26 cellular contexts compared by ENCODE assay signal in genomic region chr10:131072651-131073468, GRCh38.
DNase-seq lines count a peak whose midpoint lies in the region; ATAC-seq, FAIRE-seq and TF ChIP-seq lines count a peak whose summit lies in the region.
"Had no signal": no experiment of that assay in that cellular context is flagged by ENCODE, and none has a peak within 500 bp of the region (broad histone marks: within the 10 kb centered on the region; RNA-seq: fewer than 3 reads in every experiment).

No MANE protein-coding gene starts in this region.

- no peaks in the 10 kb centered on the region for H3K27me3 ChIP-seq in BLaER1 treated with 17β-estradiol and CSF1 and Interleukin-3, amounts not matched to agents 10 nM and 100 nM
- no peaks in the 10 kb centered on the region for H3K27me3 ChIP-seq in H1 (replicated peaks in 1 of 4; ENCODE audit: control insufficient read depth in 3 of 4, extremely low read depth in 1 of 4, insufficient read depth in 3 of 4, low read length in 3 of 4)
- no peaks in the 10 kb centered on the region for H3K27me3 ChIP-seq in trophoblast cell (ENCODE audit: insufficient read depth, low read length)
- H3K27me3 ChIP-seq: SJSA1 had no signal

- no peak for TF ChIP-seq EP300 in H1 (IDR thresholded peaks at IDR 0.05; ENCODE audit: borderline replicate concordance in 1 of 2, low read depth in 2 of 2, low read length in 2 of 2)

- no peak overlapping the region for H4K12ac ChIP-seq in trophoblast cell (ENCODE audit: low read depth, low read length)

- H2AK5ac ChIP-seq in H1 (ENCODE audit: low read depth, low read length) (peak overlapping the region; percentile 83; the same call in 1 of the 2 replicates), trophoblast cell (ENCODE audit: low read length) (no peak overlapping the region)

- H3K79me2 ChIP-seq in H1 (ENCODE audit: control insufficient read depth in 1 of 2, insufficient read depth in 2 of 2, low read length in 2 of 2) (no peaks in the 10 kb centered on the region), trophoblast cell (ENCODE audit: control insufficient read depth, insufficient read depth, low read length, poor library complexity) (no peaks in the 10 kb centered on the region)

- TF ChIP-seq CTCF in HEK293 (tag by site-specific recombination; IDR thresholded peaks at IDR 0.05) (no peak), H1 (IDR thresholded peaks at IDR 0.05; ENCODE audit: control extremely low read depth in 1 of 3, insufficient read depth in 1 of 3, low read depth in 1 of 3, low read length in 3 of 3) (no peak)

- no peak for FAIRE-seq in H1 (lab: Jason Lieb, UNC)
- FAIRE-seq: GM12892, GM19239, K562 had no signal

- H3K4me1 ChIP-seq in BLaER1 treated with 17β-estradiol and CSF1 and Interleukin-3, amounts not matched to agents 10 nM and 100 nM, result peaks cover 0 to 16% (median 9%) of the 10 kb centered on the region in 10 experiments; a peak in 11 of 20 replicates
- H3K4me1 ChIP-seq in HEK293 (ENCODE audit: control insufficient read depth, insufficient read depth, low read length), result no peaks in the 10 kb centered on the region
- H3K4me1 ChIP-seq in H1 (replicated peaks in 1 of 4; ENCODE audit: control insufficient read depth in 3 of 4, insufficient read depth in 4 of 4, low read length in 3 of 4), result peaks cover 0 to 7% (median 4%) of the 10 kb centered on the region in 4 experiments; a peak in 4 of 7 replicates
- H3K4me1 ChIP-seq in trophoblast cell (ENCODE audit: control insufficient read depth in 1 of 2, insufficient read depth in 2 of 2, low read length in 2 of 2), result peaks cover 7 to 13% of the 10 kb centered on the region in 2 experiments
- H3K4me1 ChIP-seq: SJSA1 had no signal

- H4K91ac ChIP-seq in H1 (replicated peaks; ENCODE audit: insufficient read length, low read length), result peak overlapping the region; percentile 42
- no peak overlapping the region for H4K91ac ChIP-seq in trophoblast cell (ENCODE audit: low read depth, low read length)

- DNase-seq in H1 (ENCODE audit: low read depth in 1 of 2, low spot score in 2 of 2), result no peak
- DNase-seq in trophoblast cell, result no peak
- DNase-seq in NCI-H2029 treated with DMSO at 0.1 percent for 48 hours (lab: John Stamatoyannopoulos, UW), result no peak
- no peak for DNase-seq in hepatic stellate cell (ENCODE audit: low spot score)
- DNase-seq: Calu3; DMS153; DND-41; H9; Kasumi-1; NCI-H1092 treated with DMSO at 0.1 percent for 48 hours; NCI-H1436; NCI-H187; NCI-H446; NCI-H526; NCI-H82; NK-92 treated with Interleukin-12 subunit alpha and Interleukin-12 subunit beta, amount 100 ng/mL, for 24 hours; PC-9; Right ventricle myocardium superior; T-cell had no signal

- no peaks in the 10 kb centered on the region for H3K36me3 ChIP-seq in BLaER1 treated with 17β-estradiol and CSF1 and Interleukin-3, amounts not matched to agents 10 nM and 100 nM
- H3K36me3 ChIP-seq in HEK293 (ENCODE audit: control insufficient read depth in 2 of 2, insufficient read depth in 1 of 2, low read length in 2 of 2) (no peaks in the 10 kb centered on the region), H1 (ENCODE audit: control insufficient read depth in 2 of 4, insufficient read depth in 4 of 4, low read length in 3 of 4) (no peaks in the 10 kb centered on the region; a peak in 1 of 8 replicates), trophoblast cell (ENCODE audit: control insufficient read depth in 1 of 2, insufficient read depth in 2 of 2, low read length in 2 of 2) (no peaks in the 10 kb centered on the region)
- H3K36me3 ChIP-seq: SJSA1 had no signal

- peaks cover 5% of the 10 kb centered on the region; the same call in 1 of the 2 replicates for H3K79me1 ChIP-seq in H1 (ENCODE audit: low read depth, low read length)
- H3K79me1 ChIP-seq in trophoblast cell (ENCODE audit: low read length), result peaks cover 2% of the 10 kb centered on the region

- H3K9ac ChIP-seq in BLaER1 treated with 17β-estradiol and CSF1 and Interleukin-3, amounts not matched to agents 10 nM and 100 nM, result no peak overlapping the region; a peak in 1 of 22 replicates
- H3K9ac ChIP-seq in H1 (replicated peaks in 1 of 4; ENCODE audit: extremely low read depth in 1 of 4, low read depth in 3 of 4, low read length in 3 of 4) (no peak overlapping the region), trophoblast cell (ENCODE audit: low read length) (no peak overlapping the region)

- H2BK120ac ChIP-seq in H1 (replicated peaks; ENCODE audit: low read depth, low read length), result peak overlapping the region; percentile 61
- H2BK120ac ChIP-seq in trophoblast cell (ENCODE audit: insufficient read depth, low read length, poor library complexity), result no peak overlapping the region

- 0 out of 22 replicates have a peak, but pooled peaks cover 0 to 16% (median 0%) of the 10 kb centered on the region in 11 experiments for H4K20me1 ChIP-seq in BLaER1 treated with 17β-estradiol and CSF1 and Interleukin-3, amounts not matched to agents 10 nM and 100 nM
- peaks cover 0 to 4% of the 10 kb centered on the region in 2 experiments for H4K20me1 ChIP-seq in H1 (replicated peaks in 1 of 2; ENCODE audit: control insufficient read depth in 1 of 2, insufficient read depth in 2 of 2, low read length in 2 of 2)

- H3K23ac ChIP-seq in H1 (ENCODE audit: insufficient read length) (no peak overlapping the region), trophoblast cell (ENCODE audit: low read length) (peak overlapping the region; percentile 12)

- no peak overlapping the region for H3K4me3 ChIP-seq in BLaER1 treated with 17β-estradiol and CSF1 and Interleukin-3, amounts not matched to agents 10 nM and 100 nM
- H3K4me3 ChIP-seq in HEK293 (ENCODE audit: low read depth, low read length), result no peak overlapping the region
- H3K4me3 ChIP-seq in H1 (ENCODE audit: extremely low read depth in 1 of 4, insufficient read depth in 2 of 4, low read depth in 3 of 4, low read length in 4 of 4), result no peak overlapping the region
- H3K4me3 ChIP-seq in trophoblast cell (ENCODE audit: low read depth, low read length), result peak overlapping the region; percentile 32
- H3K4me3 ChIP-seq: K562, PC-9, SJSA1 had no signal

- POLR2A ChIA-PET in HEK293 (lab: Yijun Ruan, JAX), result no interaction called here
- POLR2A ChIA-PET in H1 (lab: Charles Lee; ENCODE audit: partially characterized antibody), result no interaction called here

- H2BK20ac ChIP-seq in H1 (ENCODE audit: low read length), result peak overlapping the region; percentile 75; the same call in 1 of the 2 replicates

- WGBS in H1 (ENCODE audit: extremely low coverage in 1 of 2, insufficient coverage in 1 of 2, insufficient read length in 1 of 2, insufficient replicate concordance in 2 of 2, low coverage in 1 of 2, low lambda C conversion rate in 2 of 2, missing lambda C conversion rate in 1 of 2), 2 experiments, result 96% methylated on average over 13 of the region's 13 CpGs; no CpG with 5 or more reads in 1 of the 2 experiments
- no CpG with 5 or more reads among the region's 13 CpGs for WGBS in trophoblast cell (ENCODE audit: extremely low coverage, insufficient coverage, insufficient read length)

- no peak overlapping the region for H3K18ac ChIP-seq in H1 (ENCODE audit: extremely low read depth, low read length)
- no peak overlapping the region for H3K18ac ChIP-seq in trophoblast cell (ENCODE audit: low read length)

- ATAC-seq in HG02759 (IDR thresholded peaks at IDR 0.05; ENCODE audit: unreplicated experiment), result no peak
- ATAC-seq: K562, T-cell had no signal

- H3K4ac ChIP-seq in H1 (replicated peaks; ENCODE audit: insufficient read length, low read depth, low read length) (peak overlapping the region; percentile 69), trophoblast cell (ENCODE audit: low read depth, low read length) (no peak overlapping the region)

- no peak for TF ChIP-seq RAD21 in H1 (IDR thresholded peaks at IDR 0.05 in 1 of 2, conservative IDR thresholded peaks at IDR 0.05 in 1 of 2; ENCODE audit: low read depth in 2 of 2, low read length in 2 of 2)

- H3K56ac ChIP-seq in H1 (replicated peaks; ENCODE audit: insufficient read length, low read depth, low read length), result no peak overlapping the region

- no peak for TF ChIP-seq POLR2A in H1 (IDR thresholded peaks at IDR 0.05; ENCODE audit: control extremely low read depth in 1 of 2, low read depth in 2 of 2, low read length in 2 of 2)

- CTCF ChIA-PET in HEK293 (lab: Yijun Ruan, JAX), result no interaction called here
- CTCF ChIA-PET in H1 (lab: Charles Lee; ENCODE audit: partially characterized antibody), result no interaction called here

- no peak overlapping the region; the same call in 1 of the 2 replicates for H4K8ac ChIP-seq in H1 (ENCODE audit: extremely low read depth, insufficient read depth, low read length)
- H4K8ac ChIP-seq in trophoblast cell (ENCODE audit: low read depth, low read length), result no peak overlapping the region

- H3K27ac ChIP-seq in BLaER1 treated with 17β-estradiol and CSF1 and Interleukin-3, amounts not matched to agents 10 nM and 100 nM, result no peak overlapping the region
- H3K27ac ChIP-seq in HEK293 (ENCODE audit: extremely low read depth, low read depth, low read length) (no peak overlapping the region), H1 (ENCODE audit: low read depth, low read length) (no peak overlapping the region), trophoblast cell (ENCODE audit: low read depth, low read length) (no peak overlapping the region)
- H3K27ac ChIP-seq: PC-9, SJSA1 had no signal

- H3K4me2 ChIP-seq in BLaER1 treated with 17β-estradiol and CSF1 and Interleukin-3, amounts not matched to agents 10 nM and 100 nM, result peak overlapping the region in 6 of 11 experiments; percentile 2 to 46 (median 32); a peak in 9 of 22 replicates
- H3K4me2 ChIP-seq in H1 (ENCODE audit: insufficient read depth in 1 of 2, low read depth in 2 of 2, low read length in 2 of 2) (no peak overlapping the region), trophoblast cell (ENCODE audit: low read length) (no peak overlapping the region)
- H3K4me2 ChIP-seq: PC-9 had no signal

- no peak overlapping the region for H2AFZ ChIP-seq in H1 (ENCODE audit: low read length)
- H2AFZ ChIP-seq in trophoblast cell (ENCODE audit: insufficient read depth, low read length, poor library complexity), result no peak overlapping the region
- H2AFZ ChIP-seq: PC-9 had no signal

- no peak overlapping the region for H4K5ac ChIP-seq in H1 (ENCODE audit: insufficient read length, low read depth, low read length)

- H2BK5ac ChIP-seq in H1 (ENCODE audit: low read depth, low read length), result peak overlapping the region; percentile 27; the same call in 1 of the 2 replicates
- no peak overlapping the region for H2BK5ac ChIP-seq in trophoblast cell (ENCODE audit: low read depth, low read length, poor library complexity)

- H3K9me3 ChIP-seq in BLaER1 treated with 17β-estradiol and CSF1 and Interleukin-3, amounts not matched to agents 10 nM and 100 nM (replicated peaks in 1 of 11), result no peaks in the 10 kb centered on the region
- H3K9me3 ChIP-seq in HEK293 (ENCODE audit: control insufficient read depth, insufficient read depth, low read depth, low read length) (no peaks in the 10 kb centered on the region), H1 (ENCODE audit: insufficient read depth in 2 of 2, low read depth in 1 of 2, low read length in 1 of 2) (no peaks in the 10 kb centered on the region), trophoblast cell (ENCODE audit: insufficient read depth, low read depth, low read length) (peaks cover 5% of the 10 kb centered on the region)

- H2BK12ac ChIP-seq in H1 (ENCODE audit: low read depth, low read length), result peak overlapping the region; percentile 84; the same call in 1 of the 2 replicates
- no peak overlapping the region for H2BK12ac ChIP-seq in trophoblast cell (ENCODE audit: low read length)

- H3K14ac ChIP-seq in H1 (ENCODE audit: insufficient read length) (no peak overlapping the region), trophoblast cell (ENCODE audit: low read length) (no peak overlapping the region)

- peak overlapping the region; percentile 95; the same call in 1 of the 2 replicates for H2BK15ac ChIP-seq in H1 (ENCODE audit: low read length)

- peaks cover 6% of the 10 kb centered on the region for H3K23me2 ChIP-seq in H1 (ENCODE audit: low read depth, low read length)

Comparison
In these comparisons a context has a peak if more than half of its experiments do, and no peak if none do; other contexts are left out.
1. H3K4me2 ChIP-seq: peak in BLaER1 treated with 17β-estradiol and CSF1 and Interleukin-3, amounts not matched to agents 10 nM and 100 nM (6 of 11); none in H1 (0 of 2) and trophoblast cell (single experiment).